ENCODE assay signal across 1 cellular context in genomic region chr6:109676724-109677123, GRCh38.
TF ChIP-seq lines count a peak whose summit lies in the region.

No MANE protein-coding gene starts in this region.

TF ChIP-seq in HEK293, 187 proteins besides CTCF, POLR2A, EP300 and RAD21:
- TF ChIP-seq, protein P1, sequence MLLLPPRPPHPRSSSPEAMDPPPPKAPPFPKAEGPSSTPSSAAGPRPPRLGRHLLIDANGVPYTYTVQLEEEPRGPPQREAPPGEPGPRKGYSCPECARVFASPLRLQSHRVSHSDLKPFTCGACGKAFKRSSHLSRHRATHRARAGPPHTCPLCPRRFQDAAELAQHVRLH (tag by site-specific recombination; IDR thresholded peaks at IDR 0.05) = 0 out of 2 replicates have a peak, but pooled peaks have one; percentile 16
- peak; percentile 84 for TF ChIP-seq ZNF146 (tag by site-specific recombination; IDR thresholded peaks at IDR 0.05)
- TF ChIP-seq ZNF645 (tag by site-specific recombination; IDR thresholded peaks at IDR 0.05) = no peak
